34 cellular contexts compared by ENCODE assay signal in the genomic region with DNA sequence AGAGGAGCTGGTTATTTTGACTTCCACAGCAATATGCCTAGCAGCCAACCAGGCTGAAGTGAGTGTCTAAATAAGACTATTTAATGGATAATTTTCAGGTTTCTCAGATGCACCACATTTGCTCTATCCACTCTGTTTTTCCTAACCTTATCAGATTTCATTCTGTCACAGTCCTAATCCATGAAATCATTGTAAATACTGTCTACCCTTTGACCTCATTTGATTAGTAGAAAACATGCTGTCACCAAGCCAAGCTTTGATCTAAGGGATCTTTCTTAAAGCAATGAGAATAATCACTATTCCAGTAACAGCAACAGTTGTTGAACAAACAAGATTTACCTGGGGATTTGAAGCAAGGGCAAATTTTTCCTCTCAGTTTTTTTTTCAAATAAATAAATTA.
"Had no signal": no experiment of that assay in that cellular context is flagged by ENCODE, and none has a peak within 500 bp of the region (broad histone marks: within the 10 kb centered on the region; RNA-seq: fewer than 3 reads in every experiment).

No MANE protein-coding gene starts in this region.

- ATAC-seq: activated naive CD4-positive, alpha-beta T cell treated with anti-CD3 and anti-CD28 coated beads, Interleukin-2, amount 50 U/mL, for 72 hours; activated naive CD8-positive, alpha-beta T cell treated with anti-CD3 and anti-CD28 coated beads, Interleukin-2, amount 50 U/mL, for 24 hours; activated T-cell treated with anti-CD3 and anti-CD28 coated beads, Interleukin-2, amount 50 U/mL, for 4 hours; activated T-cell treated with anti-CD3 and anti-CD28 coated beads, Interleukin-2, amount 50 U/mL, for 72 hours; activated T-helper 17 cell treated with anti-CD3 and anti-CD28 coated beads, Interleukin-2, amount 50 U/mL, for 72 hours; body of pancreas had no signal

- DNase-seq: activated effector memory CD4-positive, alpha-beta T cell treated with anti-CD3 and anti-CD28 coated beads, Interleukin-2, amount 50 U/mL, for 16 hours; activated effector memory CD4-positive, alpha-beta T cell treated with Interleukin-2 at 50 U/mL for 16 hours; activated gamma-delta T cell; activated gamma-delta T cell treated with Interleukin-2 at 50 U/mL for 16 hours; activated naive CD4-positive, alpha-beta T cell; activated naive CD4-positive, alpha-beta T cell treated with anti-CD3 and anti-CD28 coated beads for 36 hours; activated naive CD4-positive, alpha-beta T cell treated with anti-CD3 and anti-CD28 coated beads, Interleukin-2, amount 10 ng/mL, durations not matched to agents 7 days and 5 days; activated naive CD4-positive, alpha-beta T cell treated with anti-CD3 and anti-CD28 coated beads, Interleukin-2, amount 50 U/mL, for 16 hours; activated naive CD4-positive, alpha-beta T cell treated with Interleukin-2 at 50 U/mL for 16 hours; activated naive CD8-positive, alpha-beta T cell treated with anti-CD3 and anti-CD28 coated beads for 36 hours; activated naive CD8-positive, alpha-beta T cell treated with anti-CD3 and anti-CD28 coated beads, Interleukin-2, amount 10 ng/mL, durations not matched to agents 7 days and 5 days; activated naive CD8-positive, alpha-beta T cell treated with anti-CD3 and anti-CD28 coated beads, Interleukin-2, amount 50 U/mL, for 24 hours; activated T-cell treated with anti-CD3 and anti-CD28 coated beads, Interleukin-2, amount 50 U/mL, for 1 hour; activated T-cell treated with anti-CD3 and anti-CD28 coated beads, Interleukin-2, amount 50 U/mL, for 24 hours; activated T-cell treated with anti-CD3 and anti-CD28 coated beads, Interleukin-2, amount 50 U/mL, for 4 hours; activated T-cell treated with anti-CD3 and anti-CD28 coated beads, Interleukin-2, amount 50 U/mL, for 48 hours; activated T-cell treated with anti-CD3 and anti-CD28 coated beads, Interleukin-2, amount 50 U/mL, for 72 hours; adrenal gland; amniotic stem cell; amygdala; anterior cingulate cortex; aorta; body of pancreas; brain microvascular endothelial cell; caudate nucleus; central memory CD4-positive, alpha-beta T cell; cerebellar nuclear complex had no signal

- H3K4me1 ChIP-seq: adrenal gland, ascending aorta, breast epithelium had no signal

- H3K36me3 ChIP-seq: adrenal gland, ascending aorta, brain microvascular endothelial cell, breast epithelium, cardiac muscle cell had no signal

- H3K27me3 ChIP-seq: adrenal gland, ascending aorta, body of pancreas, brain microvascular endothelial cell, breast epithelium, cardiac muscle cell had no signal

- H3K9me3 ChIP-seq: adrenal gland, ascending aorta, body of pancreas had no signal

- H3K4me3 ChIP-seq: adrenal gland, ascending aorta, body of pancreas, breast epithelium, cardiac muscle cell had no signal

- H3K27ac ChIP-seq: adrenal gland, ascending aorta, body of pancreas, brain microvascular endothelial cell, breast epithelium, cardiac muscle cell had no signal

- FAIRE-seq: astrocyte, bronchial epithelial cell had no signal
